ENCODE assay signal across 1 cellular context in genomic region chr7:75611557-75612178, GRCh38.
TF ChIP-seq lines count a peak whose summit lies in the region.

No MANE protein-coding gene starts in this region.

TF ChIP-seq in HepG2, 621 proteins besides CTCF, POLR2A, EP300 and RAD21 (continued from another document and continues in another):
- TF ChIP-seq ZNF142 (CRISPR knock-in tag; IDR thresholded peaks at IDR 0.05) (no peak), HNRNPH1 (optimal IDR thresholded peaks at IDR 0.05; ENCODE audit: low read depth, low read length) (no peak), ZNF276 (CRISPR knock-in tag; IDR thresholded peaks at IDR 0.05; ENCODE audit: low read depth) (no peak), ZBTB7B (CRISPR knock-in tag; IDR thresholded peaks at IDR 0.05) (0 out of 2 replicates have a peak, but pooled peaks have one; percentile 16), GTF3A (CRISPR knock-in tag; conservative IDR thresholded peaks at IDR 0.05) (no peak), SP4 (CRISPR knock-in tag; IDR thresholded peaks at IDR 0.05) (no peak), ZNF431 (CRISPR knock-in tag; IDR thresholded peaks at IDR 0.05; ENCODE audit: borderline replicate concordance, low read depth) (no peak; the same call in 1 of the 2 replicates), GABPB1 (CRISPR knock-in tag; IDR thresholded peaks at IDR 0.05) (peak; percentile 84), ZNF564 (CRISPR knock-in tag; IDR thresholded peaks at IDR 0.05) (no peak), CERS6 (CRISPR knock-in tag; IDR thresholded peaks at IDR 0.05) (no peak), ZNF724P (CRISPR knock-in tag; IDR thresholded peaks at IDR 0.05; ENCODE audit: borderline replicate concordance) (no peak), ZNF275 (CRISPR knock-in tag; IDR thresholded peaks at IDR 0.05; ENCODE audit: borderline replicate concordance) (no peak), HIVEP1 (CRISPR knock-in tag; IDR thresholded peaks at IDR 0.05) (peak; percentile 56), ZNF318 (CRISPR knock-in tag; IDR thresholded peaks at IDR 0.05) (no peak), ZNF790 (CRISPR knock-in tag; IDR thresholded peaks at IDR 0.05; ENCODE audit: borderline replicate concordance) (no peak), ZNF616 (CRISPR knock-in tag; IDR thresholded peaks at IDR 0.05; ENCODE audit: low read depth) (no peak), GTF2F1 (IDR thresholded peaks at IDR 0.05; ENCODE audit: low read length) (no peak), MATR3 (CRISPR knock-in tag; IDR thresholded peaks at IDR 0.05) (no peak), ZNF570 (CRISPR knock-in tag; IDR thresholded peaks at IDR 0.05; ENCODE audit: borderline replicate concordance) (no peak), BORCS8-MEF2B (CRISPR knock-in tag; IDR thresholded peaks at IDR 0.05) (no peak), NFIC (IDR thresholded peaks at IDR 0.05; ENCODE audit: low read length) (no peak), SMARCE1 (IDR thresholded peaks at IDR 0.05; ENCODE audit: borderline replicate concordance) (no peak), ZNF646 (CRISPR knock-in tag; IDR thresholded peaks at IDR 0.05) (no peak), MEIS1 (CRISPR knock-in tag; IDR thresholded peaks at IDR 0.05; ENCODE audit: borderline replicate concordance) (no peak), SP1 (IDR thresholded peaks at IDR 0.05) (no peak), SP1 (CRISPR knock-in tag; IDR thresholded peaks at IDR 0.05) (no peak; the same call in 1 of the 2 replicates), SMC3 (IDR thresholded peaks at IDR 0.05; ENCODE audit: low read length) (no peak), ZNF256 (CRISPR knock-in tag; conservative IDR thresholded peaks at IDR 0.05) (no peak), ZFP82 (CRISPR knock-in tag; IDR thresholded peaks at IDR 0.05; ENCODE audit: borderline replicate concordance) (no peak)
